ENCODE assay signal across 27 cellular contexts in the genomic region with DNA sequence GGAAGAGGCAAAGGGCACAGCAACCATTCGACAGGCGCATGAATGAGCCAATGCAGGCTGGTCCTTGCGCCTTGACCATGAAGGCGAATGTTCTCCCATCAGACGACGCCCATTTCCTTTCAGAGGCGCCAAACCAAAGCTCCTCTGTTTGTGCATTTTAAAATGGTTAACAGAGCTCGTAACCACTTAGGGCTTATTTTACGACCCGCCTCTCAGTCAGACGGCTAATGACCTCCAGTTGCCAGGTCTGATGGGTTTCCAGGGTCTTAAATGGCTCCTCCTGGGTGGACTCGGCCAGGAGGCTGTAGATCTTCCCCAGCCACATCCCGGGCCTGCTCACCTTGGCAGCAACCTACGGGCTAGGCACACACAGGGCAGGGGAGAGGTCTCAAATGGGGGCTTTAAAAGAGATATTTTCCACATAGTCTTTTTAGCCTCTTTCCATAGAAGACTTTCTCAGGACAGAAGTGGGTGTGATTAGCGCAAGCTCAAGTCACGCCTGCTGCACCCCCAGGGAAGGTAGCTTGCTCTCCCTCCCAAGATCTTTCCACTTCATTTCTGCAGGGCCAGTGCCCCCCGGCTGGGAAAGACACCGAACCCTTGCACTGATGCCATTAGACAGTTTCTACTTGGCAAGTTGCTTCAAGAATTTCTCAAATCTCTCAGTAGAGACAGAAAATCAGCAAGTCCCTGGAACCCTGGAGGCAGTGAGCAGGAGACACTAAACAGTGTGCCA. TPM values are rescaled to one million over a fixed set of nuclear protein-coding genes. Genes with fewer than 3 reads are reported as not detected.
DNase-seq lines count a peak whose midpoint lies in the region; ATAC-seq and TF ChIP-seq lines count a peak whose summit lies in the region.
"Had no signal": no experiment of that assay in that cellular context is flagged by ENCODE, and none has a peak within 500 bp of the region (broad histone marks: within the 10 kb centered on the region; RNA-seq: fewer than 3 reads in every experiment).

No MANE protein-coding gene starts in this region.

- no peak overlapping the region for H3K4me3 Mint-ChIP-seq in neural progenitor cell
- H3K4me3 Mint-ChIP-seq: dendritic cell treated with granulocyte-macrophage colony-stimulating factor and Interleukin-4, amounts not matched to agents 40 ng/mL and 50 ng/mL, for 4 days; GM23338; HFFc6; stimulated activated effector memory CD8-positive, alpha-beta T cell treated with anti-CD3 and anti-CD28 coated beads, Interleukin-12 subunit alpha, Interleukin-12 subunit beta, amount 100 ng/mL, for 72 hours had no signal

- peaks cover 90% of the 10 kb centered on the region for H3K4me1 Mint-ChIP-seq in neural progenitor cell

- no peak overlapping the region for H2BK120ac ChIP-seq in mesendoderm (ENCODE audit: low read depth, low read length)

- H4K20me1 ChIP-seq in DND-41 (ENCODE audit: insufficient read depth, low read length) (no peaks in the 10 kb centered on the region), KMS-11 (ENCODE audit: insufficient read depth) (peaks cover 3% of the 10 kb centered on the region; the same call in 1 of the 2 replicates), SU-DHL-6 (ENCODE audit: low read depth, low read length) (no peaks in the 10 kb centered on the region), neural progenitor cell (ENCODE audit: low read depth) (peaks cover 11% of the 10 kb centered on the region)

- H2AK5ac ChIP-seq in mesendoderm (ENCODE audit: low read length): no peak overlapping the region

- H3K27me3 ChIP-seq in DND-41 (ENCODE audit: insufficient read depth, low read length, poor library complexity) (no peaks in the 10 kb centered on the region), KMS-11 (ENCODE audit: insufficient read depth, low read depth) (no peaks in the 10 kb centered on the region), SU-DHL-6 (ENCODE audit: low read length) (no peaks in the 10 kb centered on the region), neural progenitor cell (no peaks in the 10 kb centered on the region), mesendoderm (ENCODE audit: insufficient read depth, low read length, poor library complexity) (no peaks in the 10 kb centered on the region)
- H3K27me3 ChIP-seq: MG63, sigmoid colon, upper lobe of left lung had no signal

- TF ChIP-seq CTCF in DND-41 (IDR thresholded peaks at IDR 0.05; ENCODE audit: borderline replicate concordance, extremely low read depth, low read length, poor library complexity, severe bottlenecking) (no peak), KMS-11 (conservative IDR thresholded peaks at IDR 0.05; ENCODE audit: low read depth, low read length) (no peak), SU-DHL-6 (IDR thresholded peaks at IDR 0.05; ENCODE audit: insufficient read depth, low read length, poor library complexity, severe bottlenecking) (no peak), neural progenitor cell (IDR thresholded peaks at IDR 0.05) (no peak)

- H3K27ac Mint-ChIP-seq in neural progenitor cell: peak overlapping the region; percentile 82
- H3K27ac Mint-ChIP-seq: GM23338; HFFc6; stimulated activated effector memory CD8-positive, alpha-beta T cell treated with anti-CD3 and anti-CD28 coated beads, Interleukin-12 subunit alpha, Interleukin-12 subunit beta, amount 100 ng/mL, for 72 hours had no signal

- H3F3A ChIP-seq in SU-DHL-6 (ENCODE audit: insufficient read depth) (peaks cover 51% of the 10 kb centered on the region), neural progenitor cell (ENCODE audit: low read depth) (peaks cover 24% of the 10 kb centered on the region)

- H3K18ac ChIP-seq in mesendoderm (ENCODE audit: low read length): no peak overlapping the region

- DNase-seq in DND-41: no peak
- no peak for DNase-seq in neural progenitor cell (ENCODE audit: low spot score)
- no peak for DNase-seq in GM03348 (ENCODE audit: low spot score)
- DNase-seq in mesendoderm: no peak
- DNase-seq: activated CD4-positive, alpha-beta T cell treated with anti-CD3 and anti-CD28 coated beads, Interleukin-2, amount 50 U/mL, for 48 hours; activated naive CD4-positive, alpha-beta T cell treated with Interleukin-2 at 50 U/mL for 16 hours; Caco-2; central memory CD4-positive, alpha-beta T cell; DMS79 treated with DMSO at 0.1 percent for 48 hours; erythroblast; HFFc6; MG63; midbrain; NCI-H1417 treated with DMSO at 0.1 percent for 48 hours; NCI-H2029 treated with DMSO at 0.1 percent for 48 hours; NCI-H446; NCI-H82; sigmoid colon had no signal

- H4K8ac ChIP-seq in mesendoderm (ENCODE audit: low read depth, low read length): no peak overlapping the region

- H3K27me3 Mint-ChIP-seq in neural progenitor cell (ENCODE audit: insufficient read depth, low read depth): peaks cover 7% of the 10 kb centered on the region

- no peak overlapping the region for H3K4ac ChIP-seq in mesendoderm (ENCODE audit: low read depth, low read length)

- peaks cover 11% of the 10 kb centered on the region for H3K79me1 ChIP-seq in mesendoderm (ENCODE audit: low read length)

- H3K79me2 ChIP-seq in DND-41 (ENCODE audit: insufficient read depth, low read length) (no peaks in the 10 kb centered on the region; the same call in 1 of the 2 replicates), KMS-11 (ENCODE audit: insufficient read depth, low read depth) (peaks cover 100% of the 10 kb centered on the region), SU-DHL-6 (ENCODE audit: insufficient read depth, low read length) (peaks cover 28% of the 10 kb centered on the region; the same call in 1 of the 2 replicates), neural progenitor cell (ENCODE audit: low read depth) (no peaks in the 10 kb centered on the region), mesendoderm (ENCODE audit: control insufficient read depth, insufficient read depth, low read length) (peaks cover 2% of the 10 kb centered on the region)

- H3K9me3 ChIP-seq in DND-41 (ENCODE audit: insufficient read depth, low read length, severe bottlenecking): no peaks in the 10 kb centered on the region
- no peaks in the 10 kb centered on the region for H3K9me3 ChIP-seq in SU-DHL-6 (ENCODE audit: insufficient read depth, low read length)
- H3K9me3 ChIP-seq in neural progenitor cell (ENCODE audit: low read depth): no peaks in the 10 kb centered on the region
- H3K9me3 ChIP-seq: Caco-2, MG63, sigmoid colon, upper lobe of left lung had no signal

- peak overlapping the region; percentile 84 for H3K27ac ChIP-seq in DND-41 (ENCODE audit: low read length)
- H3K27ac ChIP-seq in KMS-11: peak overlapping the region; percentile 72; the same call in 1 of the 2 replicates
- H3K27ac ChIP-seq in SU-DHL-6 (ENCODE audit: low read depth, low read length): peak overlapping the region; percentile 95
- no peak overlapping the region for H3K27ac ChIP-seq in neural progenitor cell
- no peak overlapping the region for H3K27ac ChIP-seq in mesendoderm (ENCODE audit: low read depth, low read length)
- H3K27ac ChIP-seq: SK-N-MC, upper lobe of left lung had no signal

- no peak overlapping the region for H3K4me3 ChIP-seq in DND-41 (ENCODE audit: low read depth in 1 of 2, low read length in 2 of 2)
- H3K4me3 ChIP-seq in KMS-11 (IDR thresholded peaks at IDR 0.05; ENCODE audit: insufficient read depth, low read depth, low read length): no peak overlapping the region
- H3K4me3 ChIP-seq in SU-DHL-6 (ENCODE audit: insufficient read depth, low read length, poor library complexity, severe bottlenecking): no peak overlapping the region
- H3K4me3 ChIP-seq in neural progenitor cell: no peak overlapping the region
- H3K4me3 ChIP-seq in mesendoderm (ENCODE audit: low read length): no peak overlapping the region
- H3K4me3 ChIP-seq: GM23338, MG63, sigmoid colon, SK-N-MC, upper lobe of left lung had no signal

- H3K36me3 ChIP-seq in DND-41 (ENCODE audit: insufficient read depth, low read length) (no peaks in the 10 kb centered on the region), KMS-11 (ENCODE audit: insufficient read depth) (no peaks in the 10 kb centered on the region), SU-DHL-6 (ENCODE audit: low read length) (no peaks in the 10 kb centered on the region), neural progenitor cell (no peaks in the 10 kb centered on the region), mesendoderm (ENCODE audit: control insufficient read depth, insufficient read depth, low read length) (no peaks in the 10 kb centered on the region)
- H3K36me3 ChIP-seq: MG63, sigmoid colon, upper lobe of left lung had no signal

- H3K56ac ChIP-seq in mesendoderm (ENCODE audit: low read length): no peak overlapping the region

- H2BK5ac ChIP-seq in mesendoderm (ENCODE audit: low read length): no peak overlapping the region

- peaks cover 9% of the 10 kb centered on the region for H3K9me3 Mint-ChIP-seq in neural progenitor cell
- H3K9me3 Mint-ChIP-seq: dendritic cell treated with granulocyte-macrophage colony-stimulating factor and Interleukin-4, amounts not matched to agents 40 ng/mL and 50 ng/mL, for 4 days; GM23338; HFFc6; naive thymus-derived CD4-positive, alpha-beta T cell; stimulated activated effector memory CD8-positive, alpha-beta T cell treated with anti-CD3 and anti-CD28 coated beads, Interleukin-12 subunit alpha, Interleukin-12 subunit beta, amount 100 ng/mL, for 72 hours had no signal

- no CpG with 5 or more reads among the region's 18 CpGs for WGBS in mesendoderm (ENCODE audit: extremely low coverage, insufficient coverage, low lambda C conversion rate)

- H4K5ac ChIP-seq in mesendoderm (ENCODE audit: low read length): no peak overlapping the region

- H3K23ac ChIP-seq in mesendoderm (ENCODE audit: low read length): no peak overlapping the region

- H3K4me2 ChIP-seq in DND-41 (ENCODE audit: insufficient read depth, low read length) (no peak overlapping the region), KMS-11 (peak overlapping the region; percentile 99), SU-DHL-6 (ENCODE audit: low read depth, low read length, poor library complexity, severe bottlenecking) (peak overlapping the region; percentile 58), neural progenitor cell (no peak overlapping the region), mesendoderm (ENCODE audit: low read length) (no peak overlapping the region)
- H3K4me2 ChIP-seq: GM23338 had no signal

- H3K4me1 ChIP-seq in DND-41 (ENCODE audit: insufficient read depth, low read length): peaks cover 53% of the 10 kb centered on the region
- peaks cover 100% of the 10 kb centered on the region for H3K4me1 ChIP-seq in KMS-11 (ENCODE audit: low read depth, poor library complexity, severe bottlenecking)
- peaks cover 31% of the 10 kb centered on the region for H3K4me1 ChIP-seq in neural progenitor cell
- H3K4me1 ChIP-seq in mesendoderm (ENCODE audit: control insufficient read depth, low read depth, low read length): peaks cover 2% of the 10 kb centered on the region
- H3K4me1 ChIP-seq: Caco-2 had no signal

- ATAC-seq in DND-41 (ENCODE audit: insufficient read depth, low read depth) (no peak), HG03196 (IDR thresholded peaks at IDR 0.05; ENCODE audit: unreplicated experiment) (no peak)
- ATAC-seq: GM23338; stimulated activated effector memory CD8-positive, alpha-beta T cell treated with anti-CD3 and anti-CD28 coated beads, Interleukin-12 subunit alpha, Interleukin-12 subunit beta, amount 100 ng/mL, for 72 hours had no signal

- no peaks in the 10 kb centered on the region for H3K9me2 ChIP-seq in SU-DHL-6 (replicated peaks; ENCODE audit: insufficient read depth, low read length)

- H2AFZ ChIP-seq in DND-41 (ENCODE audit: low read depth, low read length) (no peak overlapping the region), KMS-11 (ENCODE audit: low read depth) (no peak overlapping the region), SU-DHL-6 (ENCODE audit: low read depth, low read length, severe bottlenecking) (no peak overlapping the region), neural progenitor cell (replicated peaks) (no peak overlapping the region)
- H2AFZ ChIP-seq: GM23338 had no signal

- no peak overlapping the region for H2BK15ac ChIP-seq in mesendoderm (replicated peaks; ENCODE audit: low read depth)

- peaks cover 6% of the 10 kb centered on the region for H3K36me3 Mint-ChIP-seq in neural progenitor cell
- H3K36me3 Mint-ChIP-seq: naive thymus-derived CD4-positive, alpha-beta T cell; stimulated activated effector memory CD8-positive, alpha-beta T cell treated with anti-CD3 and anti-CD28 coated beads, Interleukin-12 subunit alpha, Interleukin-12 subunit beta, amount 100 ng/mL, for 72 hours had no signal

- H3K9ac ChIP-seq in DND-41 (ENCODE audit: low read depth, low read length) (no peak overlapping the region), KMS-11 (no peak overlapping the region), SU-DHL-6 (ENCODE audit: low read length) (peak overlapping the region; percentile 45), neural progenitor cell (no peak overlapping the region), mesendoderm (ENCODE audit: low read length) (no peak overlapping the region)

RNA-seq across cellular contexts. Expression of a gene that starts 19.6 kb away (rescaled TPM):
- 0.54 and 0.59 TPM in 2 replicates for total RNA-seq in neural progenitor cell (ENCODE audit: low replicate concordance)
- polyA plus RNA-seq in mesendoderm (2013, experiment 1 of 2): 12.6 TPM
- 12.3 TPM for polyA plus RNA-seq in mesendoderm (2013, experiment 2 of 2)

Comparison
In these comparisons a context has a peak if more than half of its experiments do, and no peak if none do; other contexts are left out.
1. H3K27ac ChIP-seq: peak in DND-41 (single experiment), KMS-11 (single experiment) and SU-DHL-6 (single experiment); none in neural progenitor cell (single experiment) and mesendoderm (single experiment).
2. H3K4me2 ChIP-seq: peak in KMS-11 (single experiment) and SU-DHL-6 (single experiment); none in DND-41 (single experiment), neural progenitor cell (single experiment) and mesendoderm (single experiment).